ENCODE assay signal across 21 cellular contexts in genomic region chr4:6504900-6505496, GRCh38. TPM values are rescaled to one million over a fixed set of nuclear protein-coding genes. Genes with fewer than 3 reads are reported as not detected.
"Had no signal": no experiment of that assay in that cellular context is flagged by ENCODE, and none has a peak within 500 bp of the region (broad histone marks: within the 10 kb centered on the region; RNA-seq: fewer than 3 reads in every experiment).

No MANE protein-coding gene starts in this region.

- H3K4me1 ChIP-seq: heart right ventricle, left ventricle myocardium inferior, right atrium auricular region, tibial artery had no signal

- H3K27ac Mint-ChIP-seq: activated T-cell treated with anti-CD3 and anti-CD28 coated beads, Interleukin-2, amount 50 U/mL, for 72 hours; progenitor cell of endocrine pancreas had no signal

- FAIRE-seq: astrocyte, bronchial epithelial cell had no signal

- DNase-seq: activated CD4-positive, alpha-beta T cell treated with anti-CD3 and anti-CD28 coated beads, Interleukin-2, amount 50 U/mL, for 4 hours; activated effector memory CD4-positive, alpha-beta T cell treated with anti-CD3 and anti-CD28 coated beads, Interleukin-2, amount 50 U/mL, for 16 hours; activated naive CD4-positive, alpha-beta T cell treated with anti-CD3 and anti-CD28 coated beads, Interleukin-2, amount 50 U/mL, for 16 hours; activated T-cell treated with anti-CD3 and anti-CD28 coated beads, Interleukin-2, amount 50 U/mL, for 72 hours; cerebellar nuclear complex; effector CD4-positive, alpha-beta T cell; heart right ventricle; left ventricle myocardium inferior; mammary epithelial cell; stimulated activated naive CD8-positive, alpha-beta T cell treated with anti-CD3 and anti-CD28 coated beads, Interleukin-15, Interleukin-2, amounts not matched to agents 100 U/mL and 50 U/mL, for 24 hours; substantia nigra; tibial artery; WERI-Rb-1 had no signal

- ATAC-seq: activated T-cell treated with anti-CD3 and anti-CD28 coated beads, Interleukin-2, amount 50 U/mL, for 72 hours; heart right ventricle; stimulated activated naive CD8-positive, alpha-beta T cell treated with anti-CD3 and anti-CD28 coated beads, Interleukin-15, Interleukin-2, amounts not matched to agents 100 U/mL and 50 U/mL, for 24 hours had no signal

- H3K4me3 Mint-ChIP-seq: activated T-cell treated with anti-CD3 and anti-CD28 coated beads, Interleukin-2, amount 50 U/mL, for 72 hours had no signal

- H3K36me3 ChIP-seq: heart right ventricle, left ventricle myocardium inferior, right atrium auricular region, tibial artery, WERI-Rb-1 had no signal

- H3K27me3 ChIP-seq: right atrium auricular region had no signal

- H3K4me3 ChIP-seq: heart right ventricle, left ventricle myocardium inferior, right atrium auricular region, skin epidermis, tibial artery had no signal

- H3K27ac ChIP-seq: heart right ventricle, left ventricle myocardium inferior, right atrium auricular region, skin epidermis, tibial artery, WERI-Rb-1 had no signal

RNA-seq across cellular contexts. Expression of gene PPP2R2C, which starts 32.6 kb away (rescaled TPM):
- total RNA-seq: activated CD8-positive, alpha-beta memory T cell treated with anti-CD3 and anti-CD28 coated beads for 36 hours; activated T-cell treated with anti-CD3 and anti-CD28 coated beads, Interleukin-2, amount 50 U/mL, for 72 hours; kidney epithelial cell; mononuclear cell had no signal
